ENCODE assay signal across 9 cellular contexts in the genomic region with DNA sequence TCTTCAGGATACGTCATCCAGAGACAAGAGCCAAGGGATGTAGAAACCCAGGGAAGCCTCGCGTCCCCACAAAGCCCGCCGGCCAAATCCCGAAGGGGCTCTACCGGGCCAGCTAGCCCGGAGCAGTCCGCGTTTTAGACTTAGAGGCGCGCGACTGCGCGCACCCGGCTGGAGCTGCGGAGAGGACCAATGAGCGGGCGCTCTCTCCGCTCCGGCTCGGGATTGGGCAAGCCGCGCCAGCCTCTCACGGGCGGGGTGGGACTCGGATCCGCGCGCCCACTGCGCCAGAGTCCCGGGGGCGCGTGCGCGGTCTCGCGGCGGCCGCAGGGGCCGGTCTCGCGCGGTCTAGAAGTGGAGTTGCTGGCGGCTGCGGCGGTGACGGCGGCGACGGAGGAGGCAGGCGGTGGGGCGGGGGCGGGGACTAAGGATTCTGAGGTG. TPM values are rescaled to one million over a fixed set of nuclear protein-coding genes. Genes with fewer than 3 reads are reported as not detected.
DNase-seq lines count a peak whose midpoint lies in the region; ATAC-seq and TF ChIP-seq lines count a peak whose summit lies in the region.
"Had no signal": no experiment of that assay in that cellular context is flagged by ENCODE, and none has a peak within 500 bp of the region (broad histone marks: within the 10 kb centered on the region; RNA-seq: fewer than 3 reads in every experiment).

No MANE protein-coding gene starts in this region.

- ATAC-seq in GM19025 (IDR thresholded peaks at IDR 0.05; ENCODE audit: low read depth, unreplicated experiment) (peak; percentile 86), HG03280 (IDR thresholded peaks at IDR 0.05; ENCODE audit: unreplicated experiment) (peak; percentile 94)

- H3K36me3 ChIP-seq in kidney epithelial cell (ENCODE audit: control insufficient read depth, insufficient read depth, low read length) = no peaks in the 10 kb centered on the region

- TF ChIP-seq CTCF in AG10803 (conservative IDR thresholded peaks at IDR 0.05; ENCODE audit: low read length) = no peak
- no peak for TF ChIP-seq CTCF in kidney epithelial cell (IDR thresholded peaks at IDR 0.05; ENCODE audit: insufficient read depth, low read length, poor library complexity, severe bottlenecking)

- H3K27me3 ChIP-seq in kidney epithelial cell (ENCODE audit: control insufficient read depth, insufficient read depth, low read length) = no peaks in the 10 kb centered on the region

- H3K4me3 ChIP-seq in AG10803 (ENCODE audit: low read length) (peak overlapping the region; percentile 83), kidney epithelial cell (ENCODE audit: low read depth, low read length) (peak overlapping the region; percentile 99)

- peak; percentile 96 for DNase-seq in AG10803 (ENCODE audit: low read depth)
- DNase-seq in NCI-H345 (lab: John Stamatoyannopoulos, UW) = peak; percentile 97
- peak; percentile 90 for DNase-seq in activated CD4-positive, CD25-positive, alpha-beta regulatory T cell treated with anti-CD3 and anti-CD28 coated beads, Interleukin-2, amount 50 U/mL, for 72 hours
- peak; percentile 95 for DNase-seq in cerebellum (ENCODE audit: low spot score)
- DNase-seq in kidney epithelial cell (ENCODE audit: low read depth) = peak; percentile 75
- DNase-seq in stimulated activated CD4-positive, alpha-beta T cell treated with anti-CD3 and anti-CD28 coated beads, Interleukin-15, amount 100 ng/mL, for 24 hours = peak; percentile 96

RNA-seq across cellular contexts. Expression of a gene that starts 0.2 kb away (rescaled TPM):
- total RNA-seq in cerebellum = 23.8 TPM
- 16.2 and 25.3 TPM in 2 replicates for total RNA-seq in kidney epithelial cell

RNA-seq across cellular contexts. Expression of a gene that starts 51.8 kb away (rescaled TPM):
- total RNA-seq in cerebellum = 2.3 TPM
- not detected in 2 replicates for total RNA-seq in kidney epithelial cell
- total RNA-seq: activated CD8-positive, alpha-beta memory T cell treated with anti-CD3 and anti-CD28 coated beads for 36 hours had no signal

Comparison
In these comparisons a context has a peak if more than half of its experiments do, and no peak if none do; other contexts are left out.
1. Peak in every context shown above with its lines: DNase-seq, ATAC-seq and H3K4me3 ChIP-seq.